In the genomic region with DNA sequence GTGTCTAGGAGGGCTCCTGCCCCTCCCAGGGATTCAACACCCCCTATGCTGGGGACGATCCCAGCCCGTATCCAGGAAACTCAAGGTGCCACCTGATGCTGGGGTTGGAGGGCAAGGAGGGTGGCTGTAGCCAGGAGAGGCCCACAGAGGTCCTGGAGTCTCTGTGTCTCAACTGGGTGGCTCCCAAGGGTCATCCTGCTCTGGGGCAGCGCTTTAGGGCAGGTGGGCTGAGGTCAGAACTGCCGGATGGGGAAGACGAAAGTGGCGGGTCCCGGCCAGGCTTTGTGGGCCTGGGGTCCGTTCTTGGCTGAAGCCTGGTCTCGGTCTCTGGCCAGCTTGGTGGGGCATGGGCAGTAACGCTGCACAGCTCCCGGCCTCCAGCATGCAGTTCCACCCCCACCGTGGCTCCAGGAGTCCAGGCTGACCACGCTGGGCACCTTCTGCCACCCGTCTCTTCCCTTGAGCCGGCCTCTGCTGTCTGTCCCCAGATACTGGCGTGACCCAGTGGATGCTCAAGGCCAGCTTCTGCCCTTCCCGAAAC, we compare ENCODE assay signal across 2 cellular contexts.
A peak's percentile ranks its signal among the peaks of the same experiment; 100 is the strongest.
TF ChIP-seq lines count a peak whose summit lies in the region.

No MANE protein-coding gene starts in this region.

TF ChIP-seq in PFSK-1, 5 proteins besides CTCF, POLR2A, EP300 and RAD21:
- TF ChIP-seq SIN3A (IDR thresholded peaks at IDR 0.05; ENCODE audit: borderline replicate concordance, insufficient read depth, low read length) (no peak), REST (IDR thresholded peaks at IDR 0.05; ENCODE audit: insufficient read depth in 1 of 2, low read depth in 2 of 2, low read length in 2 of 2) (no peak), POLR2AphosphoS5 (IDR thresholded peaks at IDR 0.05; ENCODE audit: low read depth, low read length) (peak; percentile 38; the same call in 1 of the 2 replicates)
TF ChIP-seq in PFSK-1: peak in this region for 1.

TF ChIP-seq in endothelial cell of umbilical vein, 7 proteins besides CTCF, POLR2A, EP300 and RAD21:
- TF ChIP-seq POLR2AphosphoS5 (IDR thresholded peaks at IDR 0.05; ENCODE audit: insufficient read depth, low read depth, low read length) (peak; percentile 39), GATA2 (IDR thresholded peaks at IDR 0.05; ENCODE audit: insufficient read depth, insufficient read length, low read depth, low read length) (no peak)
